In genomic region chr2:207766697-207767460, GRCh38 we compare ENCODE assay signal across 1 cellular context.
TF ChIP-seq lines count a peak whose summit lies in the region.

No MANE protein-coding gene starts in this region.

TF ChIP-seq in HepG2, 621 proteins besides CTCF, POLR2A, EP300 and RAD21 (continued from another document and continues in another):
- TF ChIP-seq ARID5B (CRISPR knock-in tag; IDR thresholded peaks at IDR 0.05) = peak; percentile 34; the same call in 1 of the 2 replicates
- TF ChIP-seq GMEB1 (CRISPR knock-in tag; IDR thresholded peaks at IDR 0.05; ENCODE audit: borderline replicate concordance) = no peak
- 0 out of 2 replicates have a peak, but pooled peaks have one; percentile 48 for TF ChIP-seq ZNF772 (CRISPR knock-in tag; IDR thresholded peaks at IDR 0.05)
- TF ChIP-seq MED1 (CRISPR knock-in tag; IDR thresholded peaks at IDR 0.05) = peak; percentile 18; the same call in 1 of the 2 replicates
- TF ChIP-seq ZNF124 (CRISPR knock-in tag; IDR thresholded peaks at IDR 0.05) = no peak
- peak; percentile 83 for TF ChIP-seq ZSCAN21 (CRISPR knock-in tag; IDR thresholded peaks at IDR 0.05; ENCODE audit: borderline replicate concordance)
- 0 out of 2 replicates have a peak, but pooled peaks have one; percentile 4 for TF ChIP-seq SP2 (CRISPR knock-in tag; IDR thresholded peaks at IDR 0.05)
- peak; percentile 71; the same call in 1 of the 2 replicates for TF ChIP-seq ZNF792 (CRISPR knock-in tag; IDR thresholded peaks at IDR 0.05)
- no peak for TF ChIP-seq HHEX (CRISPR knock-in tag; IDR thresholded peaks at IDR 0.05)
- no peak for TF ChIP-seq ZNF770 (CRISPR knock-in tag; IDR thresholded peaks at IDR 0.05)
- peak; percentile 26; the same call in 1 of the 2 replicates for TF ChIP-seq ZNF703 (CRISPR knock-in tag; IDR thresholded peaks at IDR 0.05; ENCODE audit: borderline replicate concordance)
- TF ChIP-seq SALL1 (CRISPR knock-in tag; IDR thresholded peaks at IDR 0.05) = peak; percentile 60; the same call in 1 of the 2 replicates
- peak; percentile 46; the same call in 1 of the 2 replicates for TF ChIP-seq ZIK1 (CRISPR knock-in tag; IDR thresholded peaks at IDR 0.05; ENCODE audit: borderline replicate concordance, low read depth)
- TF ChIP-seq ATF4 (CRISPR knock-in tag; IDR thresholded peaks at IDR 0.05) = peak in 1 of 2 experiments; percentile 52; a peak in 1 of 4 replicates
- TF ChIP-seq RNF219 (CRISPR knock-in tag; IDR thresholded peaks at IDR 0.05) = no peak
- peak; percentile 57; the same call in 1 of the 2 replicates for TF ChIP-seq FOXO1 (CRISPR knock-in tag; IDR thresholded peaks at IDR 0.05)
- TF ChIP-seq CC2D1A (CRISPR knock-in tag; IDR thresholded peaks at IDR 0.05) = 0 out of 2 replicates have a peak, but pooled peaks have one; percentile 38
- TF ChIP-seq TAF1 (CRISPR knock-in tag; IDR thresholded peaks at IDR 0.05) = peak; percentile 28; the same call in 1 of the 2 replicates
- TF ChIP-seq RBAK (CRISPR knock-in tag; IDR thresholded peaks at IDR 0.05) = 0 out of 2 replicates have a peak, but pooled peaks have one; percentile 32
- TF ChIP-seq ZBED4 (CRISPR knock-in tag; IDR thresholded peaks at IDR 0.05; ENCODE audit: borderline replicate concordance) = no peak
- 0 out of 2 replicates have a peak, but pooled peaks have one; percentile 5 for TF ChIP-seq BATF2 (CRISPR knock-in tag; IDR thresholded peaks at IDR 0.05)
- TF ChIP-seq ZNF562 (CRISPR knock-in tag; IDR thresholded peaks at IDR 0.05; ENCODE audit: borderline replicate concordance) = 0 out of 2 replicates have a peak, but pooled peaks have one; percentile 37
- peak; percentile 94 for TF ChIP-seq PATZ1 (CRISPR knock-in tag; IDR thresholded peaks at IDR 0.05)
- TF ChIP-seq TCF12 (IDR thresholded peaks at IDR 0.05) = no peak
- TF ChIP-seq TCF12 (CRISPR knock-in tag; IDR thresholded peaks at IDR 0.05) = peak; percentile 41; the same call in 1 of the 2 replicates
- TF ChIP-seq ZNF446 (CRISPR knock-in tag; IDR thresholded peaks at IDR 0.05) = peak; percentile 78
- 0 out of 2 replicates have a peak, but pooled peaks have one; percentile 11 for TF ChIP-seq HOMEZ (CRISPR knock-in tag; IDR thresholded peaks at IDR 0.05; ENCODE audit: low read depth)
- TF ChIP-seq ZNF687 (CRISPR knock-in tag; IDR thresholded peaks at IDR 0.05) = peak; percentile 68
- peak; percentile 38; the same call in 1 of the 2 replicates for TF ChIP-seq ZNF441 (CRISPR knock-in tag; IDR thresholded peaks at IDR 0.05; ENCODE audit: borderline replicate concordance)
